14 cellular contexts compared by ENCODE assay signal in genomic region chr19:37872383-37872782, GRCh38. TPM values are rescaled to one million over a fixed set of nuclear protein-coding genes. Genes with fewer than 3 reads are reported as not detected.
DNase-seq lines count a peak whose midpoint lies in the region; TF ChIP-seq lines count a peak whose summit lies in the region.
"Had no signal": no experiment of that assay in that cellular context is flagged by ENCODE, and none has a peak within 500 bp of the region (broad histone marks: within the 10 kb centered on the region; RNA-seq: fewer than 3 reads in every experiment).

No MANE protein-coding gene starts in this region.

- H3K27me3 ChIP-seq in GM23248 (replicated peaks; ENCODE audit: insufficient read depth) = no peaks in the 10 kb centered on the region
- no peaks in the 10 kb centered on the region for H3K27me3 ChIP-seq in adipocyte (replicated peaks; ENCODE audit: control insufficient read depth, insufficient read depth, low read length)
- H3K27me3 ChIP-seq in osteoblast (ENCODE audit: insufficient read depth, low read length) = no peaks in the 10 kb centered on the region
- H3K27me3 ChIP-seq in left ventricle myocardium inferior (ENCODE audit: low read depth) = peaks cover 28% of the 10 kb centered on the region
- no peaks in the 10 kb centered on the region for H3K27me3 ChIP-seq in neural progenitor cell
- no peaks in the 10 kb centered on the region for H3K27me3 ChIP-seq in colonic mucosa
- H3K27me3 ChIP-seq: BLaER1 had no signal

- H3K9me3 ChIP-seq in GM23248 (ENCODE audit: low read depth) (no peaks in the 10 kb centered on the region), adipocyte (ENCODE audit: control insufficient read depth, low read length) (no peaks in the 10 kb centered on the region), osteoblast (ENCODE audit: low read depth, low read length) (no peaks in the 10 kb centered on the region), left ventricle myocardium inferior (replicated peaks) (no peaks in the 10 kb centered on the region), neural progenitor cell (ENCODE audit: low read depth) (no peaks in the 10 kb centered on the region), colonic mucosa (no peaks in the 10 kb centered on the region)

- peaks cover 8% of the 10 kb centered on the region for H3K27me3 Mint-ChIP-seq in neural progenitor cell (ENCODE audit: insufficient read depth, low read depth)

- H3K9ac ChIP-seq in GM23248 (no peak overlapping the region), adipocyte (ENCODE audit: low read length) (no peak overlapping the region), neural progenitor cell (no peak overlapping the region), colonic mucosa (ENCODE audit: low read depth in 2 of 2, low read length in 2 of 2) (no peak overlapping the region)
- H3K9ac ChIP-seq: BLaER1 had no signal

- no peak overlapping the region for H3K4me2 ChIP-seq in GM23248 (ENCODE audit: unreplicated experiment)
- no peak overlapping the region for H3K4me2 ChIP-seq in osteoblast (ENCODE audit: insufficient read depth, low read length)
- no peak overlapping the region for H3K4me2 ChIP-seq in neural progenitor cell
- H3K4me2 ChIP-seq: BLaER1, GM23338 had no signal

- no peaks in the 10 kb centered on the region for H3K4me1 Mint-ChIP-seq in neural progenitor cell

- H3K4me1 ChIP-seq in GM23248 (ENCODE audit: insufficient read depth) (no peaks in the 10 kb centered on the region), adipocyte (ENCODE audit: control insufficient read depth, insufficient read depth, low read length) (no peaks in the 10 kb centered on the region), osteoblast (ENCODE audit: insufficient read depth, low read length) (no peaks in the 10 kb centered on the region), left ventricle myocardium inferior (no peaks in the 10 kb centered on the region), neural progenitor cell (no peaks in the 10 kb centered on the region), colonic mucosa (no peaks in the 10 kb centered on the region)
- H3K4me1 ChIP-seq: BLaER1 had no signal

- in situ Hi-C loops in GM23248 (cut with MboI) = no loop called here

- no peaks in the 10 kb centered on the region for H3K9me2 ChIP-seq in GM23248 (ENCODE audit: insufficient read depth)

- H3K36me3 ChIP-seq in GM23248 (ENCODE audit: low read depth) (no peaks in the 10 kb centered on the region), adipocyte (ENCODE audit: control insufficient read depth, insufficient read depth, low read length, severe bottlenecking) (no peaks in the 10 kb centered on the region), osteoblast (ENCODE audit: insufficient read depth, low read length) (no peaks in the 10 kb centered on the region), left ventricle myocardium inferior (no peaks in the 10 kb centered on the region), neural progenitor cell (no peaks in the 10 kb centered on the region), colonic mucosa (no peaks in the 10 kb centered on the region)
- H3K36me3 ChIP-seq: BLaER1 had no signal

- no peak overlapping the region for H3K27ac Mint-ChIP-seq in neural progenitor cell
- H3K27ac Mint-ChIP-seq: GM23338 had no signal

- H3K9me3 Mint-ChIP-seq in neural progenitor cell = peaks cover 39% of the 10 kb centered on the region

- WGBS in GM23248 (ENCODE audit: low coverage in 1 of 2, low lambda C conversion rate in 2 of 2, missing lambda C conversion rate in 2 of 2), 2 experiments = 34 to 48% methylated on average over 5 of the region's 5 CpGs

- no peak for TF ChIP-seq CTCF in epithelial cell of esophagus (IDR thresholded peaks at IDR 0.05; ENCODE audit: insufficient read depth, low read depth, low read length, missing control alignments)
- no peak for TF ChIP-seq CTCF in osteoblast (IDR thresholded peaks at IDR 0.05; ENCODE audit: extremely low read depth, low read depth, low read length)
- TF ChIP-seq CTCF in left ventricle myocardium inferior (IDR thresholded peaks at IDR 0.05; ENCODE audit: borderline replicate concordance) = no peak
- TF ChIP-seq CTCF in neural progenitor cell (IDR thresholded peaks at IDR 0.05) = no peak
- TF ChIP-seq CTCF in colonic mucosa (IDR thresholded peaks at IDR 0.05) = no peak

- H3F3A ChIP-seq in GM23248 (ENCODE audit: insufficient read depth) (no peaks in the 10 kb centered on the region), neural progenitor cell (ENCODE audit: low read depth) (no peaks in the 10 kb centered on the region)

- H4K20me1 ChIP-seq in GM23248 (ENCODE audit: insufficient read depth) (no peaks in the 10 kb centered on the region), osteoblast (ENCODE audit: insufficient read depth, low read length) (no peaks in the 10 kb centered on the region), neural progenitor cell (ENCODE audit: low read depth) (no peaks in the 10 kb centered on the region)
- H4K20me1 ChIP-seq: BLaER1 had no signal

- intact Hi-C loops in left ventricle myocardium inferior (cut with micrococcal nuclease) (no loop called here), colonic mucosa (cut with DNase I) (no loop called here)

- H3K79me2 ChIP-seq in GM23248 (ENCODE audit: insufficient read depth) (no peaks in the 10 kb centered on the region), osteoblast (ENCODE audit: insufficient read depth, low read length) (no peaks in the 10 kb centered on the region), neural progenitor cell (ENCODE audit: low read depth) (no peaks in the 10 kb centered on the region)

- H3K4me3 Mint-ChIP-seq in neural progenitor cell = no peak overlapping the region
- H3K4me3 Mint-ChIP-seq: GM23338 had no signal

- H3K4me3 ChIP-seq in GM23248 = no peak overlapping the region
- no peak overlapping the region for H3K4me3 ChIP-seq in adipocyte (ENCODE audit: low read length)
- no peak overlapping the region for H3K4me3 ChIP-seq in epithelial cell of esophagus (ENCODE audit: low read length)
- no peak overlapping the region for H3K4me3 ChIP-seq in osteoblast (ENCODE audit: insufficient read depth, low read length)
- H3K4me3 ChIP-seq in left ventricle myocardium inferior = no peak overlapping the region
- no peak overlapping the region for H3K4me3 ChIP-seq in neural progenitor cell
- no peak overlapping the region for H3K4me3 ChIP-seq in colonic mucosa
- H3K4me3 ChIP-seq: BLaER1, GM23338 had no signal

- no peaks in the 10 kb centered on the region for H3K36me3 Mint-ChIP-seq in neural progenitor cell

- H2AFZ ChIP-seq in GM23248 = no peak overlapping the region
- no peak overlapping the region for H2AFZ ChIP-seq in osteoblast (ENCODE audit: low read length)
- H2AFZ ChIP-seq in neural progenitor cell (replicated peaks) = no peak overlapping the region
- H2AFZ ChIP-seq: GM23338 had no signal

- H3K27ac ChIP-seq in GM23248 (no peak overlapping the region), osteoblast (ENCODE audit: low read depth, low read length) (no peak overlapping the region), left ventricle myocardium inferior (replicated peaks) (no peak overlapping the region), neural progenitor cell (no peak overlapping the region), colonic mucosa (no peak overlapping the region)
- H3K27ac ChIP-seq: BLaER1 had no signal

- DNase-seq in GM23248 = peak; percentile 13
- DNase-seq in adipocyte (ENCODE audit: low read depth) = peak; percentile 11
- peak; percentile 17 for DNase-seq in epithelial cell of esophagus (ENCODE audit: low read depth)
- peak; percentile 57 for DNase-seq in osteoblast (ENCODE audit: insufficient read length, low spot score, missing footprints)
- no peak for DNase-seq in left ventricle myocardium inferior
- DNase-seq in neural progenitor cell (ENCODE audit: low spot score) = no peak
- no peak for DNase-seq in colonic mucosa
- DNase-seq: AML-193, DMS 273 treated with DMSO at 0.1 percent for 48 hours, H7 had no signal

RNA-seq across cellular contexts. Expression of gene WDR87, which starts 34.0 kb away (rescaled TPM):
- total RNA-seq in GM23248 (2014; rRNA removed; shearing (Covaris generic)) = not detected in 2 replicates
- not detected in 2 replicates for polyA plus RNA-seq in GM23248 (2016; fragmentation: Nextera tagmentation; extraction: Ambion mirVana)
- total RNA-seq in osteoblast (not detected in 2 replicates), left ventricle myocardium inferior (not detected), neural progenitor cell (ENCODE audit: low replicate concordance) (not detected in 2 replicates), colonic mucosa (not detected)
- total RNA-seq: A673, Daoy, GM23338, H7 had no signal

RNA-seq across cellular contexts. Expression of gene SIPA1L3, which starts 34.6 kb away (rescaled TPM):
- 12.1 and 34.3 TPM in 2 replicates for total RNA-seq in GM23248 (2014; rRNA removed; shearing (Covaris generic))
- polyA plus RNA-seq in GM23248 (2016; fragmentation: Nextera tagmentation; extraction: Ambion mirVana) = 2.6 and 3.7 TPM in 2 replicates
- 16.2 and 17.4 TPM in 2 replicates for total RNA-seq in osteoblast
- total RNA-seq in left ventricle myocardium inferior = 8.8 TPM
- 19.2 and 27.0 TPM in 2 replicates for total RNA-seq in neural progenitor cell (ENCODE audit: low replicate concordance)
- total RNA-seq in colonic mucosa = 100 to 1,000 TPM in 1 of 2 donors, 10 to 100 TPM in 1; 98.6 to 113 TPM

Comparison
In these comparisons a context has a peak if more than half of its experiments do, and no peak if none do; other contexts are left out.
1. DNase-seq: peak in GM23248 (single experiment), adipocyte (single experiment), epithelial cell of esophagus (single experiment) and osteoblast (single experiment); none in left ventricle myocardium inferior (single experiment), neural progenitor cell (single experiment) and colonic mucosa (single experiment).